8 cellular contexts compared by ENCODE assay signal in genomic region chr17:15589563-15590536, GRCh38.
A peak's percentile ranks its signal among the peaks of the same experiment; 100 is the strongest.
DNase-seq lines count a peak whose midpoint lies in the region; ATAC-seq lines count a peak whose summit lies in the region.
"Not testable (repeated sequence)": the region's sequence is repeated elsewhere in the genome, so short reads cannot be mapped to it uniquely, and the experiment has no call there.

No MANE protein-coding gene starts in this region.

- peak overlapping the region in 10 of 11 experiments; percentile 33 to 71 (median 60); a peak in 16 of 22 replicates for H3K4me2 ChIP-seq in BLaER1 treated with 17β-estradiol and CSF1 and Interleukin-3, amounts not matched to agents 10 nM and 100 nM

- not testable (repeated sequence) for H3K27me3 Mint-ChIP-seq in T-helper 2 cell treated with Interferon-gamma antibody and Interleukin-4, amounts not matched to agents 5 μg/mL and 100 μg/mL, for 36 hours (ENCODE audit: low read depth)

- H3K27ac ChIP-seq in BLaER1 treated with 17β-estradiol and CSF1 and Interleukin-3, amounts not matched to agents 10 nM and 100 nM: not testable (repeated sequence)

- not testable (repeated sequence) for H3K9me3 ChIP-seq in BLaER1 treated with 17β-estradiol and CSF1 and Interleukin-3, amounts not matched to agents 10 nM and 100 nM (replicated peaks in 1 of 11)

- H3K36me3 ChIP-seq in BLaER1 treated with 17β-estradiol and CSF1 and Interleukin-3, amounts not matched to agents 10 nM and 100 nM: not testable (repeated sequence)

- peaks cover 36% of the 10 kb centered on the region for H3K4me1 Mint-ChIP-seq in T-helper 2 cell treated with Interferon-gamma antibody and Interleukin-4, amounts not matched to agents 5 μg/mL and 100 μg/mL, for 36 hours (ENCODE audit: low read depth)

- DNase-seq in T-helper 2 cell treated with Interferon-gamma antibody and Interleukin-4, amounts not matched to agents 5 μg/mL and 100 μg/mL, for 36 hours (ENCODE audit: low spot score): peak; percentile 28
- peak; percentile 1 for DNase-seq in activated T-cell treated with anti-CD3 and anti-CD28 coated beads for 24 hours (ENCODE audit: low read depth)
- DNase-seq in central memory CD4-positive, alpha-beta T cell: peak; percentile 1
- peak; percentile 3 to 18 for DNase-seq in stimulated activated CD4-positive, alpha-beta T cell treated with anti-CD3 and anti-CD28 coated beads, Interleukin-2, amount 100 ng/mL, for 48 hours

- H3K9me3 Mint-ChIP-seq in T-helper 2 cell treated with Interferon-gamma antibody and Interleukin-4, amounts not matched to agents 5 μg/mL and 100 μg/mL, for 36 hours: not testable (repeated sequence)

- H3K27me3 ChIP-seq in BLaER1 treated with 17β-estradiol and CSF1 and Interleukin-3, amounts not matched to agents 10 nM and 100 nM: peaks cover 52 to 95% (median 73%) of the 10 kb centered on the region in 11 experiments

- peak overlapping the region; percentile 85 for H3K4me3 Mint-ChIP-seq in T-helper 2 cell treated with Interferon-gamma antibody and Interleukin-4, amounts not matched to agents 5 μg/mL and 100 μg/mL, for 36 hours

- H3K27ac Mint-ChIP-seq in T-helper 2 cell treated with Interferon-gamma antibody and Interleukin-4, amounts not matched to agents 5 μg/mL and 100 μg/mL, for 36 hours: peak overlapping the region; percentile 93

- not testable (repeated sequence) for H3K4me3 ChIP-seq in BLaER1 treated with 17β-estradiol and CSF1 and Interleukin-3, amounts not matched to agents 10 nM and 100 nM

- peaks cover 12% of the 10 kb centered on the region for H3K36me3 Mint-ChIP-seq in T-helper 2 cell treated with Interferon-gamma antibody and Interleukin-4, amounts not matched to agents 5 μg/mL and 100 μg/mL, for 36 hours (ENCODE audit: low read depth)

- not testable (repeated sequence) for H4K20me1 ChIP-seq in BLaER1 treated with 17β-estradiol and CSF1 and Interleukin-3, amounts not matched to agents 10 nM and 100 nM

- ATAC-seq in GM18867 (IDR thresholded peaks at IDR 0.05; ENCODE audit: unreplicated experiment) (peak; percentile 89), GM21619 (IDR thresholded peaks at IDR 0.05; ENCODE audit: unreplicated experiment) (peak; percentile 78), HG03565 (IDR thresholded peaks at IDR 0.05; ENCODE audit: unreplicated experiment) (peak; percentile 79)

- not testable (repeated sequence) for H3K9ac ChIP-seq in BLaER1 treated with 17β-estradiol and CSF1 and Interleukin-3, amounts not matched to agents 10 nM and 100 nM

- peaks cover 5 to 29% (median 15%) of the 10 kb centered on the region in 10 experiments; a peak in 16 of 20 replicates for H3K4me1 ChIP-seq in BLaER1 treated with 17β-estradiol and CSF1 and Interleukin-3, amounts not matched to agents 10 nM and 100 nM
